In genomic region chr3:186614597-186615483, GRCh38 we compare ENCODE assay signal across 8 cellular contexts. TPM values are rescaled to one million over a fixed set of nuclear protein-coding genes. Genes with fewer than 3 reads are reported as not detected.
DNase-seq lines count a peak whose midpoint lies in the region; ATAC-seq and TF ChIP-seq lines count a peak whose summit lies in the region.

No MANE protein-coding gene starts in this region.

- H3F3A ChIP-seq in OCI-LY1 (ENCODE audit: insufficient read depth, low read length), result no peaks in the 10 kb centered on the region

- DNase-seq in 8988T (peak; percentile 67), GM13976 (ENCODE audit: low spot score) (peak; percentile 86), HUDEP-2 (lab: John Stamatoyannopoulos, UW; ENCODE audit: unreplicated experiment in 76 of 76) (peak in 66 of 76 experiments; percentile 3 to 80 (median 44)), erythroblast (lab: John Stamatoyannopoulos, UW) (peak; percentile 64 to 82), naive B cell (peak; percentile 68)
- peak; percentile 74 for DNase-seq in activated CD8-positive, alpha-beta memory T cell treated with anti-CD3 and anti-CD28 coated beads, Interleukin-2, amount 50 U/mL, for 4 hours
- peak; percentile 68 to 85 for DNase-seq in stimulated activated effector memory CD8-positive, alpha-beta T cell treated with anti-CD3 and anti-CD28 coated beads, Interleukin-12 subunit alpha, Interleukin-12 subunit beta, amount 100 ng/mL, for 72 hours (ENCODE audit: low spot score in 2 of 2)

- H3K4me2 ChIP-seq in OCI-LY1 (ENCODE audit: low read length), result peak overlapping the region; percentile 62

- H3K9me3 Mint-ChIP-seq in naive B cell, result no peaks in the 10 kb centered on the region
- H3K9me3 Mint-ChIP-seq in stimulated activated effector memory CD8-positive, alpha-beta T cell treated with anti-CD3 and anti-CD28 coated beads, Interleukin-12 subunit alpha, Interleukin-12 subunit beta, amount 100 ng/mL, for 72 hours, result no peaks in the 10 kb centered on the region

- no peaks in the 10 kb centered on the region for H3K36me3 ChIP-seq in OCI-LY1 (ENCODE audit: insufficient read depth, low read length)

- H3K4me1 ChIP-seq in OCI-LY1 (ENCODE audit: insufficient read depth, low read length, severe bottlenecking), result peaks cover 27% of the 10 kb centered on the region

- H4K20me1 ChIP-seq in OCI-LY1 (ENCODE audit: insufficient read depth, low read length), result no peaks in the 10 kb centered on the region

- no peak overlapping the region for H3K27ac ChIP-seq in OCI-LY1 (ENCODE audit: low read depth, low read length, poor library complexity, severe bottlenecking)

- no peak for TF ChIP-seq POLR2A in erythroblast (IDR thresholded peaks at IDR 0.05; ENCODE audit: low read length)

- in situ Hi-C loops in GM13976 (cut with MboI; ENCODE audit: low sequenced_read_pairs, unreplicated experiment), result no loop called here

- peaks cover 14 to 24% (median 17%) of the 10 kb centered on the region in 3 donors for H3K4me1 Mint-ChIP-seq in naive B cell
- H3K4me1 Mint-ChIP-seq in stimulated activated effector memory CD8-positive, alpha-beta T cell treated with anti-CD3 and anti-CD28 coated beads, Interleukin-12 subunit alpha, Interleukin-12 subunit beta, amount 100 ng/mL, for 72 hours, result peaks cover 30% of the 10 kb centered on the region

- peak overlapping the region; percentile 8; the same call in 1 of the 2 replicates for H3K9ac ChIP-seq in OCI-LY1 (ENCODE audit: low read length)

- peak overlapping the region in 4 of 8 donors; percentile 0 to 59 (median 20) for H3K4me3 Mint-ChIP-seq in naive B cell
- peak overlapping the region; percentile 22 for H3K4me3 Mint-ChIP-seq in stimulated activated effector memory CD8-positive, alpha-beta T cell treated with anti-CD3 and anti-CD28 coated beads, Interleukin-12 subunit alpha, Interleukin-12 subunit beta, amount 100 ng/mL, for 72 hours

- H3K27me3 ChIP-seq in OCI-LY1 (ENCODE audit: insufficient read depth, low read length), result 0 out of 2 replicates have a peak, but pooled peaks cover 5% of the 10 kb centered on the region

- peak overlapping the region; percentile 32 for H3K4me3 ChIP-seq in OCI-LY1 (ENCODE audit: low read depth, low read length, poor library complexity, severe bottlenecking)

- peaks cover 45 to 56% (median 47%) of the 10 kb centered on the region in 3 donors for H3K27me3 Mint-ChIP-seq in naive B cell

- no peaks in the 10 kb centered on the region for H3K79me2 ChIP-seq in OCI-LY1 (ENCODE audit: insufficient read depth, low read length)

- no peaks in the 10 kb centered on the region for H3K9me3 ChIP-seq in OCI-LY1 (ENCODE audit: low read length)

- H2AFZ ChIP-seq in OCI-LY1 (ENCODE audit: low read length), result 0 out of 2 replicates have a peak overlapping the region, but pooled peaks have one; percentile 35

- no peaks in the 10 kb centered on the region for H3K36me3 Mint-ChIP-seq in naive B cell
- no peaks in the 10 kb centered on the region for H3K36me3 Mint-ChIP-seq in stimulated activated effector memory CD8-positive, alpha-beta T cell treated with anti-CD3 and anti-CD28 coated beads, Interleukin-12 subunit alpha, Interleukin-12 subunit beta, amount 100 ng/mL, for 72 hours

- no peaks in the 10 kb centered on the region for H3K9me2 ChIP-seq in OCI-LY1 (ENCODE audit: low read depth, low read length)

- peak overlapping the region; percentile 0 to 84 (median 34) for H3K27ac Mint-ChIP-seq in naive B cell
- no peak overlapping the region for H3K27ac Mint-ChIP-seq in stimulated activated effector memory CD8-positive, alpha-beta T cell treated with anti-CD3 and anti-CD28 coated beads, Interleukin-12 subunit alpha, Interleukin-12 subunit beta, amount 100 ng/mL, for 72 hours

- TF ChIP-seq CTCF in GM13976 (IDR thresholded peaks at IDR 0.05; ENCODE audit: borderline replicate concordance, control extremely low read depth, extremely low read depth, insufficient read depth, missing control alignments), result peak; percentile 97
- TF ChIP-seq CTCF in OCI-LY1 (IDR thresholded peaks at IDR 0.05; ENCODE audit: low read length), result peak; percentile 100

- peak; percentile 59 to 63 for ATAC-seq in naive B cell (ENCODE audit: low read depth in 2 of 2)
- peak; percentile 40 for ATAC-seq in stimulated activated effector memory CD8-positive, alpha-beta T cell treated with anti-CD3 and anti-CD28 coated beads, Interleukin-12 subunit alpha, Interleukin-12 subunit beta, amount 100 ng/mL, for 72 hours

RNA-seq across cellular contexts. Expression of gene AHSG, which starts 2.0 kb away (rescaled TPM):
- not detected for polyA plus RNA-seq in naive B cell (ENCODE audit: low read depth in 6 of 6)

RNA-seq across cellular contexts. Expression of gene FETUB, which starts 25.4 kb away (rescaled TPM):
- not detected for polyA plus RNA-seq in naive B cell (ENCODE audit: low read depth in 6 of 6)

RNA-seq across cellular contexts. Expression of gene DNAJB11, which starts 44.3 kb away (rescaled TPM):
- polyA plus RNA-seq in naive B cell (ENCODE audit: low read depth in 6 of 6), result 10 to 100 TPM; 31.3 to 41.1 (median 37.7) TPM

RNA-seq across cellular contexts. Expression of gene TBCCD1, which starts 47.7 kb away (rescaled TPM):
- polyA plus RNA-seq in naive B cell (ENCODE audit: low read depth in 6 of 6), result 10 to 100 TPM; 12.0 to 32.7 (median 19.7) TPM

RNA-seq across cellular contexts. Expression of gene HRG, which starts 51.0 kb away (rescaled TPM):
- polyA plus RNA-seq in naive B cell (ENCODE audit: low read depth in 6 of 6), result not detected
